In genomic region chr18:22465859-22466602, GRCh38 we compare ENCODE assay signal across 1 cellular context.
A peak's percentile ranks its signal among the peaks of the same experiment; 100 is the strongest.
TF ChIP-seq lines count a peak whose summit lies in the region.

No MANE protein-coding gene starts in this region.

TF ChIP-seq in K562, 482 proteins besides CTCF, POLR2A, EP300 and RAD21 (continued from another document and continues in another):
- 0 out of 2 replicates have a peak, but pooled peaks have one; percentile 21 for TF ChIP-seq ZBTB40 (IDR thresholded peaks at IDR 0.05)
- no peak for TF ChIP-seq ZBTB40 (CRISPR knock-in tag; IDR thresholded peaks at IDR 0.05)
- TF ChIP-seq HOXB6 (CRISPR knock-in tag; IDR thresholded peaks at IDR 0.05; ENCODE audit: borderline replicate concordance), result no peak
- TF ChIP-seq MAX (CRISPR knock-in tag; IDR thresholded peaks at IDR 0.05), result peak; percentile 50
- TF ChIP-seq TCF3 (CRISPR knock-in tag; IDR thresholded peaks at IDR 0.05), result peak; percentile 27; the same call in 1 of the 2 replicates
- no peak for TF ChIP-seq ZHX1 (conservative IDR thresholded peaks at IDR 0.05; ENCODE audit: low read length)
- no peak for TF ChIP-seq CCAR2 (IDR thresholded peaks at IDR 0.05; ENCODE audit: low read depth, low read length)
- TF ChIP-seq MTA1 (IDR thresholded peaks at IDR 0.05; ENCODE audit: borderline replicate concordance), result no peak
- TF ChIP-seq GTF3C2 (IDR thresholded peaks at IDR 0.05; ENCODE audit: borderline replicate concordance, extremely low read depth, insufficient read length), result no peak
- TF ChIP-seq CTBP1 (IDR thresholded peaks at IDR 0.05; ENCODE audit: borderline replicate concordance), result peak; percentile 65
- no peak for TF ChIP-seq ZNF518B (CRISPR knock-in tag; IDR thresholded peaks at IDR 0.05)
- peak; percentile 82 for TF ChIP-seq FOXJ2 (tag; IDR thresholded peaks at IDR 0.05)
- TF ChIP-seq CTCFL (IDR thresholded peaks at IDR 0.05; ENCODE audit: borderline replicate concordance, insufficient read depth, low read depth, low read length, poor library complexity, severe bottlenecking), result no peak
- TF ChIP-seq AFF1 (IDR thresholded peaks at IDR 0.05; ENCODE audit: low read depth in 1 of 2, partially characterized antibody in 2 of 2), result no peak
- no peak for TF ChIP-seq NCOA6 (IDR thresholded peaks at IDR 0.05)
- TF ChIP-seq ARID2 (IDR thresholded peaks at IDR 0.05), result no peak
- peak; percentile 99 for TF ChIP-seq JUND (IDR thresholded peaks at IDR 0.05; ENCODE audit: borderline replicate concordance, low read depth, low read length)
- TF ChIP-seq JUND (tag; IDR thresholded peaks at IDR 0.05; ENCODE audit: borderline replicate concordance, low read depth, low read length), result peak; percentile 98
- TF ChIP-seq GATA2 (CRISPR knock-in tag; IDR thresholded peaks at IDR 0.05), result no peak
- TF ChIP-seq ZNF134 (CRISPR knock-in tag; conservative IDR thresholded peaks at IDR 0.05), result 0 out of 2 replicates have a peak, but pooled peaks have one; percentile 56
- TF ChIP-seq E2F8 (IDR thresholded peaks at IDR 0.05; ENCODE audit: low read depth, partially characterized antibody), result no peak
